23 cellular contexts compared by ENCODE assay signal in genomic region chr9:25850803-25851202, GRCh38.
"Had no signal": no experiment of that assay in that cellular context is flagged by ENCODE, and none has a peak within 500 bp of the region (broad histone marks: within the 10 kb centered on the region; RNA-seq: fewer than 3 reads in every experiment).

No MANE protein-coding gene starts in this region.

- DNase-seq: activated CD4-positive, alpha-beta memory T cell treated with anti-CD3 and anti-CD28 coated beads for 36 hours; activated CD4-positive, alpha-beta T cell treated with anti-CD3 and anti-CD28 coated beads for 36 hours; activated CD4-positive, alpha-beta T cell treated with anti-CD3 and anti-CD28 coated beads, Interleukin-2, amount 10 ng/mL, durations not matched to agents 24 days and 14 days; activated CD4-positive, CD25-positive, alpha-beta regulatory T cell; activated CD4-positive, CD25-positive, alpha-beta regulatory T cell treated with anti-CD3 and anti-CD28 coated beads, Interleukin-2, amount 50 U/mL, for 72 hours; activated CD8-positive, alpha-beta memory T cell treated with anti-CD3 and anti-CD28 coated beads, Interleukin-2, amount 10 ng/mL, durations not matched to agents 7 days and 5 days; activated CD8-positive, alpha-beta memory T cell treated with anti-CD3 and anti-CD28 coated beads, Interleukin-2, amount 50 U/mL, for 4 hours; activated CD8-positive, alpha-beta T cell treated with anti-CD3 and anti-CD28 coated beads, Interleukin-2, amount 10 ng/mL, durations not matched to agents 7 days and 5 days; activated effector memory CD4-positive, alpha-beta T cell treated with Interleukin-2 at 50 U/mL for 16 hours; activated gamma-delta T cell treated with Interleukin-2 at 50 U/mL for 16 hours; activated naive CD4-positive, alpha-beta T cell treated with anti-CD3 and anti-CD28 coated beads, Interleukin-2, amount 50 U/mL, for 16 hours; activated naive CD4-positive, alpha-beta T cell treated with Interleukin-2 at 50 U/mL for 16 hours; activated T-cell treated with anti-CD3 and anti-CD28 coated beads, Interleukin-2, amount 50 U/mL, for 1 hour; amniotic stem cell; anterior cingulate cortex; brain microvascular endothelial cell; effector CD4-positive, alpha-beta T cell; effector memory CD8-positive, alpha-beta T cell; erythroblast; foreskin keratinocyte; gastrocnemius medialis; heart right ventricle; T-helper 2 cell had no signal
